25 cellular contexts compared by ENCODE assay signal in the genomic region with DNA sequence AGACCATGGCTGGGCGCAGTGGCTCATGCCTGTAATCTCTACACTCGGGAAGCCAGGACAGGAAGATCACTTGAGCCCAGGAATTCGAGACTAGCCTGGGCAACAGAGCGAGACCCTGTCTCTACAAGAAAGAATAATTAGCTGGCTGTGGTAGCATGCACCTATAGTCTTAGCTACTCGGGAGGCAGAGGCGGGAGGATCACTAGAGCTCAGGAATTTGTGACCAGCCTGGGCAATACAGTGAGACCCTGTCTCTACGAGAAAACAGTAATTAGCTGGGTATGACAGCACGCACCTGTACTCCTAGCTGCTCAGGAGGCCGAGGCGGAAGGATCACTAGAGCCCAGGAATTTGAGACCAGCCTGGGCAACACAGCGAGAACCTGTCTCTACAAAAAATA. TPM values are rescaled to one million over a fixed set of nuclear protein-coding genes. Genes with fewer than 3 reads are reported as not detected.
DNase-seq lines count a peak whose midpoint lies in the region; TF ChIP-seq lines count a peak whose summit lies in the region.
"Had no signal": no experiment of that assay in that cellular context is flagged by ENCODE, and none has a peak within 500 bp of the region (broad histone marks: within the 10 kb centered on the region; RNA-seq: fewer than 3 reads in every experiment).

No MANE protein-coding gene starts in this region.

- POLR2A ChIA-PET in activated CD4-positive, alpha-beta T cell treated with anti-CD3 and anti-CD28 coated beads, Interleukin-2, amount 10 ng/mL, durations not matched to agents 7 days and 5 days (lab: Charles Lee) = interaction anchor here (0.6 kb wide), 1 partner anchor 11 kb away, joined by 3 read pairs; no protein-coding TSS in a partner anchor

- H4K20me1 ChIP-seq in BLaER1 (peaks cover 100% of the 10 kb centered on the region), SU-DHL-6 (ENCODE audit: low read depth, low read length) (peaks cover 11% of the 10 kb centered on the region; the same call in 1 of the 2 replicates)

- H3K27me3 ChIP-seq in BLaER1 = no peaks in the 10 kb centered on the region
- H3K27me3 ChIP-seq in SU-DHL-6 (ENCODE audit: low read length) = no peaks in the 10 kb centered on the region
- no peaks in the 10 kb centered on the region for H3K27me3 ChIP-seq in endodermal cell (ENCODE audit: control insufficient read depth, insufficient read depth, low read length, poor library complexity, severe bottlenecking)
- H3K27me3 ChIP-seq in stomach = no peaks in the 10 kb centered on the region
- H3K27me3 ChIP-seq: gastroesophageal sphincter, hepatocyte, SJCRH30 had no signal

- H3K4me2 ChIP-seq in BLaER1 (peak overlapping the region; percentile 75), SU-DHL-6 (ENCODE audit: low read depth, low read length, poor library complexity, severe bottlenecking) (no peak overlapping the region)
- H3K4me2 ChIP-seq: hepatocyte had no signal

- peak overlapping the region; percentile 66 for H3K9ac ChIP-seq in BLaER1
- no peak overlapping the region for H3K9ac ChIP-seq in SU-DHL-6 (ENCODE audit: low read length)
- H3K9ac ChIP-seq in endodermal cell (ENCODE audit: extremely low read depth, low read length, poor library complexity, severe bottlenecking) = no peak overlapping the region

- no peak for TF ChIP-seq EP300 in stomach (IDR thresholded peaks at IDR 0.05)

- no peak for DNase-seq in activated CD4-positive, alpha-beta T cell treated with anti-CD3 and anti-CD28 coated beads, Interleukin-2, amount 10 ng/mL, durations not matched to agents 7 days and 5 days
- DNase-seq in activated CD4-positive, alpha-beta T cell treated with anti-CD3 and anti-CD28 coated beads for 4 hours = no peak
- no peak for DNase-seq in endodermal cell
- DNase-seq in stomach = no peak
- DNase-seq in NK-92 (lab: John Stamatoyannopoulos, UW; ENCODE audit: unreplicated experiment) = no peak
- no peak for DNase-seq in activated CD4-positive, CD25-positive, alpha-beta regulatory T cell (lab: John Stamatoyannopoulos, UW)
- DNase-seq: activated B cell treated with CpG ODN at 0.5 μM for 24 hours; activated CD4-positive, alpha-beta T cell treated with anti-CD3 and anti-CD28 coated beads, Interleukin-2, amount 50 U/mL, for 4 hours; Calu3; DMS79; lower lobe of right lung; midbrain; naive B cell; NCI-H1436 treated with DMSO at 0.1 percent for 48 hours; SJCRH30; stimulated activated naive B cell treated with anti-CD40 and anti-IgM and Interleukin-4, amounts not matched to agents 10 μg/mL and 1 μg/mL and 100 μg/mL, for 72 hours had no signal

- peak overlapping the region; percentile 47 for H3K27ac Mint-ChIP-seq in activated CD4-positive, alpha-beta T cell treated with anti-CD3 and anti-CD28 coated beads, Interleukin-2, amount 10 ng/mL, durations not matched to agents 7 days and 5 days
- H3K27ac Mint-ChIP-seq in endodermal cell = peak overlapping the region; percentile 26
- H3K27ac Mint-ChIP-seq: activated B cell treated with CpG ODN at 0.5 μM for 24 hours; activated T-helper 1 cell treated with anti-CD3 and anti-CD28 coated beads, Interleukin-12 subunit alpha, Interleukin-12 subunit beta, Interleukin-2, Interleukin-4 antibody, amounts not matched to agents 30 ng/mL and 10 ng/mL and 1 ng/mL, durations not matched to agents 14 hours and 24 hours and 36 hours had no signal

- intact Hi-C loops in stomach (cut with DNase I; ENCODE audit: low total_unique reads) = no loop called here

- peaks cover 45% of the 10 kb centered on the region for H3K36me3 Mint-ChIP-seq in activated CD4-positive, alpha-beta T cell treated with anti-CD3 and anti-CD28 coated beads, Interleukin-2, amount 10 ng/mL, durations not matched to agents 7 days and 5 days (ENCODE audit: low read depth)
- peaks cover 21% of the 10 kb centered on the region for H3K36me3 Mint-ChIP-seq in endodermal cell (ENCODE audit: low read depth)
- H3K36me3 Mint-ChIP-seq: naive B cell had no signal

- peaks cover 99% of the 10 kb centered on the region for H3K79me2 ChIP-seq in SU-DHL-6 (ENCODE audit: insufficient read depth, low read length)

- H3K9me2 ChIP-seq in SU-DHL-6 (replicated peaks; ENCODE audit: insufficient read depth, low read length) = no peaks in the 10 kb centered on the region

- H3K4me3 ChIP-seq in BLaER1 = peak overlapping the region; percentile 3; the same call in 1 of the 2 replicates
- no peak overlapping the region for H3K4me3 ChIP-seq in SU-DHL-6 (ENCODE audit: insufficient read depth, low read length, poor library complexity, severe bottlenecking)
- H3K4me3 ChIP-seq in endodermal cell (ENCODE audit: low read length) = no peak overlapping the region
- H3K4me3 ChIP-seq in stomach = no peak overlapping the region
- H3K4me3 ChIP-seq: gastroesophageal sphincter, HAP-1, hepatocyte, lower lobe of right lung, SJCRH30 had no signal

- TF ChIP-seq CTCF in SU-DHL-6 (IDR thresholded peaks at IDR 0.05; ENCODE audit: insufficient read depth, low read length, poor library complexity, severe bottlenecking) (no peak), endodermal cell (conservative IDR thresholded peaks at IDR 0.05) (no peak), stomach (IDR thresholded peaks at IDR 0.05) (no peak)

- TF ChIP-seq POLR2A in stomach (IDR thresholded peaks at IDR 0.05) = no peak

- CTCF ChIA-PET in activated CD4-positive, alpha-beta T cell treated with anti-CD3 and anti-CD28 coated beads, Interleukin-2, amount 10 ng/mL, durations not matched to agents 7 days and 5 days (lab: Charles Lee) = interaction anchor here (0.5 to 1.6 kb wide), 5 partner anchors 9 to 193 kb away, joined by 3 to 4 read pairs (median 3); partner anchors contain the start of gene TYK2

- H3K4me1 ChIP-seq in BLaER1 (peaks cover 81% of the 10 kb centered on the region), endodermal cell (ENCODE audit: control insufficient read depth, insufficient read depth, low read length) (no peaks in the 10 kb centered on the region), stomach (peaks cover 9 to 29% (median 18%) of the 10 kb centered on the region in 4 donors)
- H3K4me1 ChIP-seq: HAP-1, SJCRH30 had no signal

- H3K27ac ChIP-seq in BLaER1 (peak overlapping the region; percentile 31), SU-DHL-6 (ENCODE audit: low read depth, low read length) (peak overlapping the region; percentile 16; the same call in 1 of the 2 replicates), endodermal cell (ENCODE audit: low read depth, low read length) (no peak overlapping the region), stomach (no peak overlapping the region)
- H3K27ac ChIP-seq: 22Rv1, C4-2B, gastroesophageal sphincter, hepatocyte, lower lobe of right lung, SJCRH30 had no signal

- no peaks in the 10 kb centered on the region for H3K27me3 Mint-ChIP-seq in activated CD4-positive, alpha-beta T cell treated with anti-CD3 and anti-CD28 coated beads, Interleukin-2, amount 10 ng/mL, durations not matched to agents 7 days and 5 days
- H3K27me3 Mint-ChIP-seq in endodermal cell (ENCODE audit: insufficient read depth) = no peaks in the 10 kb centered on the region
- H3K27me3 Mint-ChIP-seq: activated B cell treated with CpG ODN at 0.5 μM for 24 hours; activated naive CD4-positive, alpha-beta T cell treated with anti-CD3 and anti-CD28 coated beads, Interleukin-2, amount 50 U/mL, for 24 hours; naive B cell; stimulated activated naive B cell treated with anti-CD40 and anti-IgM and Interleukin-4, amounts not matched to agents 10 μg/mL and 1 μg/mL and 100 μg/mL, for 72 hours had no signal

- H3F3A ChIP-seq in SU-DHL-6 (ENCODE audit: insufficient read depth) = 0 out of 2 replicates have a peak, but pooled peaks cover 9% of the 10 kb centered on the region

- no peaks in the 10 kb centered on the region for H3K9me3 Mint-ChIP-seq in activated CD4-positive, alpha-beta T cell treated with anti-CD3 and anti-CD28 coated beads, Interleukin-2, amount 10 ng/mL, durations not matched to agents 7 days and 5 days
- H3K9me3 Mint-ChIP-seq in endodermal cell = no peaks in the 10 kb centered on the region
- H3K9me3 Mint-ChIP-seq: activated B cell treated with CpG ODN at 0.5 μM for 24 hours; activated naive CD4-positive, alpha-beta T cell treated with anti-CD3 and anti-CD28 coated beads, Interleukin-2, amount 50 U/mL, for 24 hours; activated T-helper 1 cell treated with anti-CD3 and anti-CD28 coated beads, Interleukin-12 subunit alpha, Interleukin-12 subunit beta, Interleukin-2, Interleukin-4 antibody, amounts not matched to agents 30 ng/mL and 10 ng/mL and 1 ng/mL, durations not matched to agents 14 hours and 24 hours and 36 hours; naive B cell; stimulated activated naive B cell treated with anti-CD40 and anti-IgM and Interleukin-4, amounts not matched to agents 10 μg/mL and 1 μg/mL and 100 μg/mL, for 72 hours had no signal

- no peak overlapping the region for H2AFZ ChIP-seq in SU-DHL-6 (ENCODE audit: low read depth, low read length, severe bottlenecking)
- H2AFZ ChIP-seq: hepatocyte had no signal

- WGBS in endodermal cell (ENCODE audit: insufficient coverage in 1 of 2, insufficient read length in 1 of 2), 2 experiments = 94 to 97% methylated on average over 11 of the region's 11 CpGs
- 83 to 96% (median 90%) methylated on average over 11 of the region's 11 CpGs for WGBS in stomach, 5 donors

- peaks cover 37% of the 10 kb centered on the region for H3K4me1 Mint-ChIP-seq in activated CD4-positive, alpha-beta T cell treated with anti-CD3 and anti-CD28 coated beads, Interleukin-2, amount 10 ng/mL, durations not matched to agents 7 days and 5 days
- H3K4me1 Mint-ChIP-seq in endodermal cell = no peaks in the 10 kb centered on the region

- H3K9me3 ChIP-seq in BLaER1 = no peaks in the 10 kb centered on the region
- H3K9me3 ChIP-seq in SU-DHL-6 (ENCODE audit: insufficient read depth, low read length) = no peaks in the 10 kb centered on the region
- H3K9me3 ChIP-seq in endodermal cell (ENCODE audit: control insufficient read depth, low read length) = no peaks in the 10 kb centered on the region
- H3K9me3 ChIP-seq in stomach = no peaks in the 10 kb centered on the region
- H3K9me3 ChIP-seq: gastroesophageal sphincter, HAP-1, lower lobe of right lung, SJCRH30 had no signal

- peaks cover 98% of the 10 kb centered on the region for H3K36me3 ChIP-seq in BLaER1
- H3K36me3 ChIP-seq in SU-DHL-6 (ENCODE audit: low read length) = peaks cover 13% of the 10 kb centered on the region
- H3K36me3 ChIP-seq in endodermal cell (ENCODE audit: control insufficient read depth, insufficient read depth, low read length) = peaks cover 42% of the 10 kb centered on the region
- peaks cover 0 to 56% (median 31%) of the 10 kb centered on the region in 4 donors for H3K36me3 ChIP-seq in stomach

- no peak overlapping the region for H3K4me3 Mint-ChIP-seq in activated CD4-positive, alpha-beta T cell treated with anti-CD3 and anti-CD28 coated beads, Interleukin-2, amount 10 ng/mL, durations not matched to agents 7 days and 5 days
- no peak overlapping the region for H3K4me3 Mint-ChIP-seq in endodermal cell
- H3K4me3 Mint-ChIP-seq: activated B cell treated with CpG ODN at 0.5 μM for 24 hours; activated naive CD4-positive, alpha-beta T cell treated with anti-CD3 and anti-CD28 coated beads, Interleukin-2, amount 50 U/mL, for 24 hours; activated T-helper 1 cell treated with anti-CD3 and anti-CD28 coated beads, Interleukin-12 subunit alpha, Interleukin-12 subunit beta, Interleukin-2, Interleukin-4 antibody, amounts not matched to agents 30 ng/mL and 10 ng/mL and 1 ng/mL, durations not matched to agents 14 hours and 24 hours and 36 hours; stimulated activated naive B cell treated with anti-CD40 and anti-IgM and Interleukin-4, amounts not matched to agents 10 μg/mL and 1 μg/mL and 100 μg/mL, for 72 hours had no signal

RNA-seq across cellular contexts. Expression of gene DNMT1, which starts 7.4 kb away (rescaled TPM):
- 100 to 1,000 TPM; 375 to 404 TPM for total RNA-seq in activated CD4-positive, alpha-beta T cell treated with anti-CD3 and anti-CD28 coated beads, Interleukin-2, amount 10 ng/mL, durations not matched to agents 7 days and 5 days
- total RNA-seq in endodermal cell (100 to 1,000 TPM; 163 to 189 TPM), stomach (10 to 100 TPM; 32.1 to 92.0 (median 58.9) TPM)
- 136 TPM for polyA plus RNA-seq in endodermal cell (2013, experiment 1 of 2)
- polyA plus RNA-seq in endodermal cell (2013, experiment 2 of 2) = 125 TPM
- polyA plus RNA-seq in stomach = 10 to 100 TPM; 16.6 to 29.3 (median 23.2) TPM

RNA-seq across cellular contexts. Expression of gene S1PR2, which starts 43.8 kb away (rescaled TPM):
- total RNA-seq in activated CD4-positive, alpha-beta T cell treated with anti-CD3 and anti-CD28 coated beads, Interleukin-2, amount 10 ng/mL, durations not matched to agents 7 days and 5 days = 1 to 10 TPM; 6.1 to 6.5 TPM
- total RNA-seq in endodermal cell (10 to 100 TPM; 11.0 to 16.4 TPM), stomach (10 to 100 TPM in 1 of 5 donors, 1 to 10 TPM in 1, under 1 TPM in 2, not detected in 1; 0.29 to 11.7 (median 5.1) TPM)
- 7.6 TPM for polyA plus RNA-seq in endodermal cell (2013, experiment 1 of 2)
- polyA plus RNA-seq in endodermal cell (2013, experiment 2 of 2) = 8.8 TPM
- 1 to 10 TPM; 2.4 to 2.9 (median 2.7) TPM for polyA plus RNA-seq in stomach

Comparison
In these comparisons a context has a peak if more than half of its experiments do, and no peak if none do; other contexts are left out.
1. H3K27ac ChIP-seq: peak in BLaER1 (single experiment) and SU-DHL-6 (single experiment); none in endodermal cell (single experiment) and stomach (0 of 5).